Comparison of ENCODE assay signal across 11 cellular contexts in the genomic region with DNA sequence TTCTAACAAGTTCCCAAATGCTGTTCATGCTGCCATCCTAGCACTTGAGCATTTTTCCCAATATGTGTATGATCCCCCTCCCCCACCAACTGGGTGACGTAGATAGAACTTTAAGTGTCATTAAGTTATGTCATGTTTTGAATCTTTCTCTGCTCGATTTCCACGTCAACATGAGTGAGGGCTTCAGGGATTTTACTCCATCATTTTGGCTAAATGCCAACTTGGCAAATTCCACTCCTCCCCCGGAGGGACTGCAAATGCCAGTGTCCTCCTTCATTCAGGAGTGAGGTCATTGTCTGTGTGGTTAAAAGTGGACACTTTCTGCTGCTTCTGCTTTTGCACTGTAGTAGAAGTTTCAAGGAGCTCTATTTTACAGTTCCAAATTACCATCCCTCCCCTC.
A peak's percentile ranks its signal among the peaks of the same experiment; 100 is the strongest.
DNase-seq lines count a peak whose midpoint lies in the region; ATAC-seq and TF ChIP-seq lines count a peak whose summit lies in the region.
"Had no signal": no experiment of that assay in that cellular context is flagged by ENCODE, and none has a peak within 500 bp of the region (broad histone marks: within the 10 kb centered on the region; RNA-seq: fewer than 3 reads in every experiment).

No MANE protein-coding gene starts in this region.

- no peak overlapping the region for H4K91ac ChIP-seq in IMR-90 (ENCODE audit: insufficient read depth, low read depth, low read length)

- peak; percentile 41 for DNase-seq in A172 (ENCODE audit: low spot score)
- no peak for DNase-seq in IMR-90
- DNase-seq in amniotic epithelial cell (ENCODE audit: low read depth), result peak; percentile 78
- DNase-seq in kidney glomerular epithelial cell (lab: John Stamatoyannopoulos, UW), result peak; percentile 87
- no peak for DNase-seq in mesenteric fat pad (ENCODE audit: low spot score)
- no peak for DNase-seq in natural killer cell treated with Interleukin-12 subunit alpha and Interleukin-12 subunit beta and Interleukin-15 and Interleukin-18, amount 100 ng/mL, for 72 hours (ENCODE audit: low spot score)
- DNase-seq: central memory CD4-positive, alpha-beta T cell; H7 had no signal

- H3K4me1 Mint-ChIP-seq in natural killer cell treated with Interleukin-12 subunit alpha and Interleukin-12 subunit beta and Interleukin-15 and Interleukin-18, amount 100 ng/mL, for 72 hours (ENCODE audit: low read depth in 2 of 2), result peaks cover 5 to 6% of the 10 kb centered on the region in 2 donors

- H3K9me3 ChIP-seq in IMR-90 (ENCODE audit: control insufficient read depth, insufficient read depth, low read length), result no peaks in the 10 kb centered on the region

- H3K18ac ChIP-seq in IMR-90 (ENCODE audit: low read depth, low read length), result no peak overlapping the region

- H3K27ac Mint-ChIP-seq in natural killer cell treated with Interleukin-12 subunit alpha and Interleukin-12 subunit beta and Interleukin-15 and Interleukin-18, amount 100 ng/mL, for 72 hours, result no peak overlapping the region
- H3K27ac Mint-ChIP-seq: stimulated activated naive CD8-positive, alpha-beta T cell treated with anti-CD3 and anti-CD28 coated beads, Interleukin-15, Interleukin-2, amounts not matched to agents 100 ng/mL and 50 ng/mL, for 24 hours had no signal

- no peak for TF ChIP-seq POLR2A in IMR-90 (IDR thresholded peaks at IDR 0.05; ENCODE audit: low read depth, low read length)

- H4K8ac ChIP-seq in IMR-90 (ENCODE audit: low read depth in 2 of 2, low read length in 2 of 2), result no peak overlapping the region

- no peaks in the 10 kb centered on the region for H3K9me1 ChIP-seq in IMR-90 (ENCODE audit: insufficient read depth, low read length)

- TF ChIP-seq RAD21 in IMR-90 (IDR thresholded peaks at IDR 0.05; ENCODE audit: low read length), result no peak

- intact Hi-C loops in IMR-90 (cut with micrococcal nuclease), result no loop called here

- CTCF ChIA-PET in IMR-90 (lab: Yijun Ruan, JAX), result no interaction called here

- H3K4ac ChIP-seq in IMR-90 (ENCODE audit: low read depth, low read length), result no peak overlapping the region

- no peaks in the 10 kb centered on the region for H3K4me1 ChIP-seq in IMR-90 (ENCODE audit: control insufficient read depth, insufficient read depth, low read length)

- H3K23ac ChIP-seq in IMR-90 (ENCODE audit: low read depth, low read length), result no peak overlapping the region

- no peaks in the 10 kb centered on the region for H3K27me3 ChIP-seq in IMR-90 (ENCODE audit: control insufficient read depth, insufficient read depth, low read length)

- no peak overlapping the region for H2BK120ac ChIP-seq in IMR-90 (ENCODE audit: low read depth, low read length)

- H4K20me1 ChIP-seq in IMR-90 (ENCODE audit: insufficient read depth, low read length), result no peaks in the 10 kb centered on the region

- WGBS in IMR-90 (ENCODE audit: extremely low coverage in 2 of 2, insufficient read length in 1 of 2), 2 experiments, result no CpG with 5 or more reads among the region's 4 CpGs

- no peaks in the 10 kb centered on the region for H3K9me3 Mint-ChIP-seq in natural killer cell treated with Interleukin-12 subunit alpha and Interleukin-12 subunit beta and Interleukin-15 and Interleukin-18, amount 100 ng/mL, for 72 hours

- H2AFZ ChIP-seq in IMR-90 (replicated peaks; ENCODE audit: low read length, poor library complexity), result no peak overlapping the region

- H3K36me3 ChIP-seq in IMR-90 (ENCODE audit: control insufficient read depth, insufficient read depth, low read length), result no peaks in the 10 kb centered on the region

- no peak overlapping the region for H2BK20ac ChIP-seq in IMR-90 (ENCODE audit: low read depth, low read length)

- no peak overlapping the region for H3K4me3 Mint-ChIP-seq in natural killer cell treated with Interleukin-12 subunit alpha and Interleukin-12 subunit beta and Interleukin-15 and Interleukin-18, amount 100 ng/mL, for 72 hours
- H3K4me3 Mint-ChIP-seq: stimulated activated naive CD8-positive, alpha-beta T cell treated with anti-CD3 and anti-CD28 coated beads, Interleukin-15, Interleukin-2, amounts not matched to agents 100 ng/mL and 50 ng/mL, for 24 hours had no signal

- TF ChIP-seq CTCF in IMR-90 (conservative IDR thresholded peaks at IDR 0.05; ENCODE audit: low read depth, low read length), result no peak

- no peak overlapping the region for H2BK15ac ChIP-seq in IMR-90 (ENCODE audit: low read depth, low read length)

- dilution Hi-C loops in IMR-90 (cut with HindIII; ENCODE audit: low sequenced_read_pairs, unreplicated experiment), result no loop called here

- no peak overlapping the region for H3K14ac ChIP-seq in IMR-90 (replicated peaks; ENCODE audit: low read depth, low read length)

- H4K5ac ChIP-seq in IMR-90 (ENCODE audit: low read depth, low read length), result no peak overlapping the region

- in situ Hi-C loops in IMR-90 (cut with MboI; ENCODE audit: low sequenced_read_pairs), result no loop called here

- H3K56ac ChIP-seq in IMR-90 (ENCODE audit: extremely low read depth, insufficient read depth, low read length), result no peak overlapping the region

- H3K27me3 Mint-ChIP-seq in natural killer cell treated with Interleukin-12 subunit alpha and Interleukin-12 subunit beta and Interleukin-15 and Interleukin-18, amount 100 ng/mL, for 72 hours, result no peaks in the 10 kb centered on the region
- H3K27me3 Mint-ChIP-seq: stimulated activated naive CD8-positive, alpha-beta T cell treated with anti-CD3 and anti-CD28 coated beads, Interleukin-15, Interleukin-2, amounts not matched to agents 100 ng/mL and 50 ng/mL, for 24 hours had no signal

- BruUV-seq in IMR-90 (replicated peaks; lab: Mats Ljungman, UMichigan), result no TSS peak

- no peak overlapping the region for H3K4me3 ChIP-seq in IMR-90 (ENCODE audit: insufficient read depth, low read depth, low read length)

- H3K27ac ChIP-seq in IMR-90 (ENCODE audit: insufficient read depth, low read length), result no peak overlapping the region

- H3K4me2 ChIP-seq in IMR-90 (ENCODE audit: low read depth, low read length), result no peak overlapping the region

- H3K79me1 ChIP-seq in IMR-90 (ENCODE audit: low read depth in 1 of 2, low read length in 2 of 2), result no peaks in the 10 kb centered on the region

- POLR2A ChIA-PET in IMR-90 (lab: Charles Lee; ENCODE audit: unreplicated experiment), result no interaction called here

- no peak overlapping the region for H3K9ac ChIP-seq in IMR-90 (ENCODE audit: low read depth, low read length)

- H2AK9ac ChIP-seq in IMR-90 (replicated peaks; ENCODE audit: low read depth, low read length, poor library complexity), result no peak overlapping the region

- H3K36me3 Mint-ChIP-seq in natural killer cell treated with Interleukin-12 subunit alpha and Interleukin-12 subunit beta and Interleukin-15 and Interleukin-18, amount 100 ng/mL, for 72 hours, result no peaks in the 10 kb centered on the region

- H2AK5ac ChIP-seq in IMR-90 (ENCODE audit: low read depth, low read length), result no peak overlapping the region; the same call in 1 of the 2 replicates

- ATAC-seq in IMR-90 (ENCODE audit: low read depth) (no peak), HG02970 (IDR thresholded peaks at IDR 0.05; ENCODE audit: low FRiP score, unreplicated experiment) (no peak), GM18519 (IDR thresholded peaks at IDR 0.05; ENCODE audit: low FRiP score, unreplicated experiment) (no peak)
- no peak for ATAC-seq in natural killer cell treated with Interleukin-12 subunit alpha and Interleukin-12 subunit beta and Interleukin-15 and Interleukin-18, amount 100 ng/mL, for 72 hours

- no peak overlapping the region for H2BK5ac ChIP-seq in IMR-90 (ENCODE audit: low read depth, low read length, poor library complexity, severe bottlenecking)

TF ChIP-seq in IMR-90, 13 proteins besides CTCF, POLR2A, EP300 and RAD21:
- TF ChIP-seq RFX5 (IDR thresholded peaks at IDR 0.05; ENCODE audit: low read depth, low read length), result no peak
- peak; percentile 76 for TF ChIP-seq MAFK (IDR thresholded peaks at IDR 0.05; ENCODE audit: low read depth, low read length)
- TF ChIP-seq MAZ (IDR thresholded peaks at IDR 0.05; ENCODE audit: borderline replicate concordance, low read depth, low read length), result no peak
TF ChIP-seq in IMR-90: peak in this region for 1.

Comparison
In these comparisons a context has a peak if more than half of its experiments do, and no peak if none do; other contexts are left out.
1. DNase-seq: peak in A172 (single experiment), amniotic epithelial cell (single experiment) and kidney glomerular epithelial cell (single experiment); none in IMR-90 (single experiment), mesenteric fat pad (single experiment) and natural killer cell treated with Interleukin-12 subunit alpha and Interleukin-12 subunit beta and Interleukin-15 and Interleukin-18, amount 100 ng/mL, for 72 hours (single experiment).